In the genomic region with DNA sequence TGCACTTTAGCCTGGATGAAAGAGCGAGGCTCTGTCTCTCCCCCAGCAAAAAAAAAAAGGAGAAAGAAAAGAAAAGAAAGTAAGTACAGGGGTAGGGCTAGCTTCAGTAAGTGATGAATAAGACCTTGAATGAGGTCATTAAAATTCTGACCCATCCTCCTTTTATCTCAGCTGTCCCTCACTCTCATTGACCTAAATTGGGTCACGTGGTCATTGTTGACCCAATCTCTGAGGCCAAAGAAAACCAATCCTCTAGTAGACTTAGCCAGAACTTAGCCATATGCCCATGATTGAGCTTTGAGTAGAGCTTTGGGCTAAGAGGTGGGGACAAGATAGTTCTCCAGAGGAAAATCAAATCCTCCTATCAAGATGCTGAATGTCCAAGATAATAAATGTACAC, we compare ENCODE assay signal across 8 cellular contexts.
"Had no signal": no experiment of that assay in that cellular context is flagged by ENCODE, and none has a peak within 500 bp of the region (broad histone marks: within the 10 kb centered on the region; RNA-seq: fewer than 3 reads in every experiment).

No MANE protein-coding gene starts in this region.

- ATAC-seq: GM12878 had no signal

- DNase-seq: GDM1, GF-D8 had no signal

- FAIRE-seq: G401.6, GM12878, GM12891, GM12892, GM18507, GM19239 had no signal

- H3K4me3 ChIP-seq: GM12878 had no signal
